Comparison of ENCODE assay signal across 10 cellular contexts in the genomic region with DNA sequence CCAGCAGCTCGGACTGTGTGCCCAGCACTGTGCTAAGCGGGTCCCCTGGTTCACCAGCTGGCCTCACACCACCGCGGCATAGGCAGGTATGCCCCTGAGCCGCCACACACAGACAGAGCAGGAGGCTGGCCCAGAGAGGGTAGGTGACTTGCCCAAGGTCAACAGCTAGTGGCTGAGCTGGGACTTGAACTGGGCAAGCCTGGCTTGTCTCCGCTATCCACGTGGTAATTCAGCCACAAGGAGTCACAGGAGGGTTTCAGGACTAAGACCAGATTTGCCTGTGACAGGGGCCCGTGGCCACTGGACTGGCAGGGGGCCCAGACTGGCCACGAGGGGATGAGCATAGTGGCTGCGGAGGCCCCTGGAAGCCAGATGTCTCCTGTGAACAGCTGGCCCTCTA. TPM values are rescaled to one million over a fixed set of nuclear protein-coding genes. Genes with fewer than 3 reads are reported as not detected.
A peak's percentile ranks its signal among the peaks of the same experiment; 100 is the strongest.
DNase-seq lines count a peak whose midpoint lies in the region; ATAC-seq, FAIRE-seq and TF ChIP-seq lines count a peak whose summit lies in the region.
"Had no signal": no experiment of that assay in that cellular context is flagged by ENCODE, and none has a peak within 500 bp of the region (broad histone marks: within the 10 kb centered on the region; RNA-seq: fewer than 3 reads in every experiment).

No MANE protein-coding gene starts in this region.

- FAIRE-seq in small intestine (lab: Jason Lieb, UNC): no peak
- no peak for FAIRE-seq in RCC 7860 (lab: Jason Lieb, UNC)

- H3K27me3 Mint-ChIP-seq in Calu3 (ENCODE audit: unreplicated experiment): no peaks in the 10 kb centered on the region
- no peaks in the 10 kb centered on the region for H3K27me3 Mint-ChIP-seq in activated CD4-positive, alpha-beta T cell treated with anti-CD3 and anti-CD28 coated beads for 36 hours
- H3K27me3 Mint-ChIP-seq: activated CD8-positive, alpha-beta memory T cell treated with anti-CD3 and anti-CD28 coated beads, Interleukin-2, amount 10 ng/mL, durations not matched to agents 7 days and 5 days had no signal

- in situ Hi-C loops in brain microvascular endothelial cell (cut with HindIII; ENCODE audit: low pct_ligation_motif_present, low sequenced_read_pairs): no loop called here

- H3K27ac ChIP-seq in brain microvascular endothelial cell (peak overlapping the region; percentile 99), left lung (peak overlapping the region; percentile 70 to 82), small intestine (ENCODE audit: low read depth in 1 of 2, low read length in 1 of 2) (peak overlapping the region; percentile 22 to 96)

- H3K4me3 ChIP-seq in brain microvascular endothelial cell (ENCODE audit: low read depth, low read length) (no peak overlapping the region), left lung (no peak overlapping the region), small intestine (ENCODE audit: low read depth in 1 of 2, low read length in 2 of 2) (peak overlapping the region in 1 of 2 donors; percentile 42)
- H3K4me3 ChIP-seq: neural progenitor cell had no signal

- H3K4me1 ChIP-seq in left lung (peaks cover 49 to 74% of the 10 kb centered on the region in 2 donors), small intestine (ENCODE audit: control insufficient read depth in 2 of 2, insufficient read depth in 1 of 2, low read depth in 1 of 2, low read length in 1 of 2) (peaks cover 6 to 10% of the 10 kb centered on the region in 2 donors)

- no TSS peak for BruUV-seq in Calu3 (replicated peaks; lab: Mats Ljungman, UMichigan)

- no peaks in the 10 kb centered on the region for H3K36me3 ChIP-seq in brain microvascular endothelial cell (replicated peaks)
- peaks cover 0 to 11% of the 10 kb centered on the region in 2 donors for H3K36me3 ChIP-seq in left lung
- peaks cover 0 to 1% of the 10 kb centered on the region in 2 donors for H3K36me3 ChIP-seq in small intestine (ENCODE audit: control insufficient read depth in 2 of 2, insufficient read depth in 2 of 2, low read length in 2 of 2)
- H3K36me3 ChIP-seq: neural progenitor cell had no signal

- 62 to 73% (median 70%) methylated on average over 10 of the region's 10 CpGs for WGBS in small intestine, 3 donors

- POLR2A ChIA-PET in activated CD4-positive, alpha-beta T cell treated with anti-CD3 and anti-CD28 coated beads for 36 hours (lab: Charles Lee): interaction anchor here (0.7 kb wide), 1 partner anchor 58 kb away, joined by 4 read pairs; no protein-coding TSS in a partner anchor

- H3K27me3 ChIP-seq in brain microvascular endothelial cell (replicated peaks) (no peaks in the 10 kb centered on the region), left lung (peaks cover 0 to 5% of the 10 kb centered on the region in 2 donors), small intestine (ENCODE audit: control insufficient read depth in 2 of 2, insufficient read depth in 2 of 2, low read length in 2 of 2) (no peaks in the 10 kb centered on the region)
- H3K27me3 ChIP-seq: neural progenitor cell had no signal

- intact Hi-C loops in Calu3 (cut with micrococcal nuclease; ENCODE audit: unreplicated experiment): loop anchor here (5.0 kb wide), 1 partner anchor 228 kb away; no protein-coding TSS in a partner anchor
- intact Hi-C loops in left lung (cut with DNase I): no loop called here
- intact Hi-C loops in activated CD4-positive, alpha-beta T cell treated with anti-CD3 and anti-CD28 coated beads for 36 hours (cut with DNase I, micrococcal nuclease): no loop called here

- H3K4me3 Mint-ChIP-seq in Calu3 (ENCODE audit: low read depth, unreplicated experiment): peak overlapping the region; percentile 79
- no peak overlapping the region for H3K4me3 Mint-ChIP-seq in activated CD4-positive, alpha-beta T cell treated with anti-CD3 and anti-CD28 coated beads for 36 hours
- H3K4me3 Mint-ChIP-seq: activated CD8-positive, alpha-beta memory T cell treated with anti-CD3 and anti-CD28 coated beads, Interleukin-2, amount 10 ng/mL, durations not matched to agents 7 days and 5 days had no signal

- no peak for DNase-seq in Calu3
- no peak for DNase-seq in brain microvascular endothelial cell
- peak in 1 of 2 donors; percentile 44 for DNase-seq in left lung
- DNase-seq in small intestine: no peak
- DNase-seq in RCC 7860 (ENCODE audit: low spot score): no peak
- DNase-seq in activated CD8-positive, alpha-beta memory T cell treated with anti-CD3 and anti-CD28 coated beads, Interleukin-2, amount 50 U/mL, for 48 hours: no peak
- no peak for DNase-seq in activated CD4-positive, alpha-beta T cell treated with anti-CD3 and anti-CD28 coated beads for 36 hours
- DNase-seq: activated CD8-positive, alpha-beta memory T cell treated with anti-CD3 and anti-CD28 coated beads, Interleukin-2, amount 10 ng/mL, durations not matched to agents 7 days and 5 days had no signal

- H3K9me3 ChIP-seq in left lung (no peaks in the 10 kb centered on the region), small intestine (ENCODE audit: control insufficient read depth, low read depth) (no peaks in the 10 kb centered on the region)

- H3K36me3 Mint-ChIP-seq in Calu3 (ENCODE audit: insufficient read depth, unreplicated experiment): peaks cover 81% of the 10 kb centered on the region
- peaks cover 9% of the 10 kb centered on the region for H3K36me3 Mint-ChIP-seq in activated CD4-positive, alpha-beta T cell treated with anti-CD3 and anti-CD28 coated beads for 36 hours (ENCODE audit: low read depth)

- peak overlapping the region; percentile 95 for H3K27ac Mint-ChIP-seq in Calu3 (ENCODE audit: unreplicated experiment)
- H3K27ac Mint-ChIP-seq in activated CD4-positive, alpha-beta T cell treated with anti-CD3 and anti-CD28 coated beads for 36 hours: no peak overlapping the region
- H3K27ac Mint-ChIP-seq: activated CD8-positive, alpha-beta memory T cell treated with anti-CD3 and anti-CD28 coated beads, Interleukin-2, amount 10 ng/mL, durations not matched to agents 7 days and 5 days had no signal

- H3K4me1 Mint-ChIP-seq in Calu3 (ENCODE audit: low read depth, unreplicated experiment): peaks cover 64% of the 10 kb centered on the region
- H3K4me1 Mint-ChIP-seq in activated CD4-positive, alpha-beta T cell treated with anti-CD3 and anti-CD28 coated beads for 36 hours: peaks cover 48% of the 10 kb centered on the region

- CTCF ChIA-PET in Calu3 (lab: Charles Lee): interaction anchor here (1.0 to 2.4 kb wide), 2 partner anchors 10 to 21 kb away, joined by 3 to 12 read pairs; no protein-coding TSS in a partner anchor
- CTCF ChIA-PET in activated CD4-positive, alpha-beta T cell treated with anti-CD3 and anti-CD28 coated beads for 36 hours (lab: Charles Lee): interaction anchor here (0.7 to 1.7 kb wide), 2 partner anchors 208 to 252 kb away, joined by 3 to 4 read pairs; no protein-coding TSS in a partner anchor

- no peaks in the 10 kb centered on the region for H3K9me3 Mint-ChIP-seq in Calu3 (ENCODE audit: low read depth, unreplicated experiment)
- H3K9me3 Mint-ChIP-seq in activated CD4-positive, alpha-beta T cell treated with anti-CD3 and anti-CD28 coated beads for 36 hours (ENCODE audit: low read depth): no peaks in the 10 kb centered on the region
- H3K9me3 Mint-ChIP-seq: neural progenitor cell had no signal

- no peak for ATAC-seq in left lung
- no peak for ATAC-seq in esophagus mucosa
- no peak for ATAC-seq in activated CD4-positive, alpha-beta T cell treated with anti-CD3 and anti-CD28 coated beads for 36 hours
- ATAC-seq: activated CD8-positive, alpha-beta memory T cell treated with anti-CD3 and anti-CD28 coated beads, Interleukin-2, amount 10 ng/mL, durations not matched to agents 7 days and 5 days had no signal

- TF ChIP-seq CTCF in Calu3 (IDR thresholded peaks at IDR 0.05; ENCODE audit: unreplicated experiment) (no peak), brain microvascular endothelial cell (IDR thresholded peaks at IDR 0.05; ENCODE audit: low read depth, low read length, missing control alignments) (no peak), left lung (IDR thresholded peaks at IDR 0.05) (no peak)

RNA-seq across cellular contexts. Expression of gene NCOR2, which starts 47.7 kb away (rescaled TPM):
- total RNA-seq in Calu3 (2022) (325 and 348 TPM in 2 replicates), left lung (100 to 1,000 TPM; 289 to 331 TPM), esophagus mucosa (60.3 TPM)
- 10 to 100 TPM; 26.2 to 50.4 (median 30.0) TPM for polyA plus RNA-seq in small intestine
- 100 to 1,000 TPM; 103 to 115 TPM for total RNA-seq in activated CD4-positive, alpha-beta T cell treated with anti-CD3 and anti-CD28 coated beads for 36 hours
